19 cellular contexts compared by ENCODE assay signal in the genomic region with DNA sequence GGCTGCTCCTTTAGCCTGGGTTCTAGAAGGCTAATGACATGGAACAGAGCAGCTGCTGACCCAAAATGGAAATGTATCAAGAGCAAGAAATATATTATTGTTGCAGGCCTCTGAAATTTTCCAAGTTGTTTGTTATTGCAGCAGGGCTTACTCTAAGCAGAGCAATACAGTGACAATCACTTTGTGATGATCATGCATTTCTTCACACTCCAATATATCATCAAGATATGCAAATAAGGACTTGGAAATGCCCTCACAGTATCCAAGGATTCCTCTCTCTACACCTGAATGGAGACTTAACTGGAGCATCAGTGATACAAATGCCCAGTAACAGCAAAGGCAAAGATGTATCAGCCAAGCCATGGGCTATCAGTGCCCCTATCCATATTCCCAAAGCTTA.
"Had no signal": no experiment of that assay in that cellular context is flagged by ENCODE, and none has a peak within 500 bp of the region (broad histone marks: within the 10 kb centered on the region; RNA-seq: fewer than 3 reads in every experiment).

No MANE protein-coding gene starts in this region.

- H3K9me2 ChIP-seq: SK-N-SH had no signal

- H3K4me3 Mint-ChIP-seq: T-cell had no signal

- H3K9me3 ChIP-seq: SK-N-SH had no signal

- H3K27ac ChIP-seq: RWPE1 had no signal

- H3K9ac ChIP-seq: SK-N-SH had no signal

- H3K36me3 Mint-ChIP-seq: T-cell had no signal

- DNase-seq: KBM-7, MV-4-11, NCI-H1048, NCI-H1105, NCI-H1436 treated with DMSO at 0.1 percent for 48 hours, NCI-H1694, NCI-H187 treated with DMSO at 0.1 percent for 48 hours, NCI-H2029 treated with DMSO at 0.1 percent for 48 hours, NCI-H2171 treated with DMSO at 0.1 percent for 48 hours, NCI-H345, NCI-H446 treated with DMSO at 0.1 percent for 48 hours, NCI-H510A treated with DMSO at 0.1 percent for 48 hours, NCI-H526, SHP77, SK-N-SH, SW 1271, T-cell had no signal

- H3K4me2 ChIP-seq: SK-N-SH had no signal

- H3K27ac Mint-ChIP-seq: T-cell had no signal

- ATAC-seq: Panc1, T-cell had no signal

- H3K4me1 Mint-ChIP-seq: T-cell had no signal
